12 cellular contexts compared by ENCODE assay signal in genomic region chr5:50709471-50709870, GRCh38. TPM values are rescaled to one million over a fixed set of nuclear protein-coding genes. Genes with fewer than 3 reads are reported as not detected.
A peak's percentile ranks its signal among the peaks of the same experiment; 100 is the strongest.
DNase-seq lines count a peak whose midpoint lies in the region; ATAC-seq, FAIRE-seq and TF ChIP-seq lines count a peak whose summit lies in the region.
"Had no signal": no experiment of that assay in that cellular context is flagged by ENCODE, and none has a peak within 500 bp of the region (broad histone marks: within the 10 kb centered on the region; RNA-seq: fewer than 3 reads in every experiment).

No MANE protein-coding gene starts in this region.

- H3K27ac Mint-ChIP-seq in activated naive CD4-positive, alpha-beta T cell treated with anti-CD3 and anti-CD28 coated beads, Interleukin-2, amount 50 U/mL, for 24 hours, result peak overlapping the region; percentile 98
- peak overlapping the region; percentile 82 to 88 for H3K27ac Mint-ChIP-seq in effector memory CD8-positive, alpha-beta T cell

- no peak for DNase-seq in activated naive CD4-positive, alpha-beta T cell (lab: John Stamatoyannopoulos, UW)
- DNase-seq in RPMI7951 (ENCODE audit: low read depth) (peak; percentile 28), stromal cell of bone marrow (ENCODE audit: low read depth) (peak; percentile 17), GM12891 (ENCODE audit: insufficient read length, low spot score) (no peak), omental fat pad (ENCODE audit: low spot score) (no peak)
- DNase-seq in effector memory CD8-positive, alpha-beta T cell, result no peak
- DNase-seq: NCI-H1048, psoas muscle had no signal

- TF ChIP-seq CTCF in omental fat pad (IDR thresholded peaks at IDR 0.05), result no peak

- no peak for TF ChIP-seq POLR2A in GM12891 (IDR thresholded peaks at IDR 0.05; ENCODE audit: low read depth, low read length)

- no peak for FAIRE-seq in GM12891 (lab: Jason Lieb, UNC)
- FAIRE-seq: TTC549 had no signal

- H3K9me3 Mint-ChIP-seq in activated naive CD4-positive, alpha-beta T cell treated with anti-CD3 and anti-CD28 coated beads, Interleukin-2, amount 50 U/mL, for 24 hours, result no peaks in the 10 kb centered on the region
- no peaks in the 10 kb centered on the region for H3K9me3 Mint-ChIP-seq in effector memory CD8-positive, alpha-beta T cell

- H3K36me3 Mint-ChIP-seq in activated naive CD4-positive, alpha-beta T cell treated with anti-CD3 and anti-CD28 coated beads, Interleukin-2, amount 50 U/mL, for 24 hours, result peaks cover 6% of the 10 kb centered on the region
- peaks cover 22% of the 10 kb centered on the region for H3K36me3 Mint-ChIP-seq in effector memory CD8-positive, alpha-beta T cell (ENCODE audit: insufficient read depth)

- peak overlapping the region; percentile 71 for H3K4me3 Mint-ChIP-seq in activated naive CD4-positive, alpha-beta T cell treated with anti-CD3 and anti-CD28 coated beads, Interleukin-2, amount 50 U/mL, for 24 hours
- peak overlapping the region; percentile 22 to 75 for H3K4me3 Mint-ChIP-seq in effector memory CD8-positive, alpha-beta T cell

- peaks cover 90% of the 10 kb centered on the region for H3K4me1 Mint-ChIP-seq in activated naive CD4-positive, alpha-beta T cell treated with anti-CD3 and anti-CD28 coated beads, Interleukin-2, amount 50 U/mL, for 24 hours
- H3K4me1 Mint-ChIP-seq in effector memory CD8-positive, alpha-beta T cell (ENCODE audit: low read depth in 2 of 2), result peaks cover 42 to 79% of the 10 kb centered on the region in 2 donors

- no peak for ATAC-seq in effector memory CD8-positive, alpha-beta T cell (replicated peaks)
- ATAC-seq in HG03521 (IDR thresholded peaks at IDR 0.05; ENCODE audit: unreplicated experiment) (no peak), omental fat pad (ENCODE audit: low FRiP score) (no peak)
- ATAC-seq: left lobe of liver, psoas muscle had no signal

- no peaks in the 10 kb centered on the region for H3K27me3 Mint-ChIP-seq in activated naive CD4-positive, alpha-beta T cell treated with anti-CD3 and anti-CD28 coated beads, Interleukin-2, amount 50 U/mL, for 24 hours
- H3K27me3 Mint-ChIP-seq in effector memory CD8-positive, alpha-beta T cell, result no peaks in the 10 kb centered on the region

TF ChIP-seq in GM12891, 5 proteins besides CTCF, POLR2A, EP300 and RAD21:
- TF ChIP-seq TAF1 (IDR thresholded peaks at IDR 0.05; ENCODE audit: low read depth, low read length) (no peak), POU2F2 (IDR thresholded peaks at IDR 0.05; ENCODE audit: low read depth, low read length) (no peak), POLR2AphosphoS5 (IDR thresholded peaks at IDR 0.05; ENCODE audit: low read depth, low read length) (no peak), SPI1 (IDR thresholded peaks at IDR 0.05; ENCODE audit: low read depth, low read length) (no peak), PAX5 (IDR thresholded peaks at IDR 0.05; ENCODE audit: insufficient read depth, low read length, severe bottlenecking) (no peak)

RNA-seq across cellular contexts. Expression of gene PARP8, which starts 43.0 kb away (rescaled TPM):
- 6.1 and 7.3 TPM in 2 replicates for total RNA-seq in RPMI7951 (2014; rRNA removed; shearing (Covaris generic))
- polyA plus RNA-seq in GM12891 (2012; ENCODE audit: low read depth, missing spikeins), result 24.8 TPM
- total RNA-seq in omental fat pad, result 10 to 100 TPM; 28.9 to 38.1 (median 29.7) TPM

Comparison
In these comparisons a context has a peak if more than half of its experiments do, and no peak if none do; other contexts are left out.
1. DNase-seq: peak in RPMI7951 (single experiment) and stromal cell of bone marrow (single experiment); none in activated naive CD4-positive, alpha-beta T cell (0 of 4), effector memory CD8-positive, alpha-beta T cell (0 of 3), GM12891 (single experiment) and omental fat pad (single experiment).